In genomic region chr5:176938472-176938871, GRCh38 we compare ENCODE assay signal across 36 cellular contexts. TPM values are rescaled to one million over a fixed set of nuclear protein-coding genes. Genes with fewer than 3 reads are reported as not detected.
"Had no signal": no experiment of that assay in that cellular context is flagged by ENCODE, and none has a peak within 500 bp of the region (broad histone marks: within the 10 kb centered on the region; RNA-seq: fewer than 3 reads in every experiment).

No MANE protein-coding gene starts in this region.

- ATAC-seq: activated CD4-positive, alpha-beta T cell treated with anti-CD3 and anti-CD28 coated beads for 36 hours; activated CD4-positive, CD25-positive, alpha-beta regulatory T cell treated with anti-CD3 and anti-CD28 coated beads, Interleukin-2, amount 50 U/mL, for 24 hours; activated CD8-positive, alpha-beta T cell treated with anti-CD3 and anti-CD28 coated beads, Interleukin-2, amount 10 ng/mL, durations not matched to agents 7 days and 5 days; activated T-cell treated with anti-CD3 and anti-CD28 coated beads, Interleukin-2, amount 50 U/mL, for 72 hours; Panc1 had no signal

- H3K4me1 Mint-ChIP-seq: activated CD4-positive, alpha-beta T cell treated with anti-CD3 and anti-CD28 coated beads, Interleukin-2, amount 10 ng/mL, durations not matched to agents 7 days and 5 days had no signal

- H3K4me1 ChIP-seq: ascending aorta, SJCRH30 had no signal

- H3K4me3 ChIP-seq: ascending aorta, MG63, SJCRH30, SK-N-MC had no signal

- H3K27ac Mint-ChIP-seq: activated CD4-positive, alpha-beta T cell treated with anti-CD3 and anti-CD28 coated beads for 36 hours; activated CD4-positive, alpha-beta T cell treated with anti-CD3 and anti-CD28 coated beads, Interleukin-2, amount 10 ng/mL, durations not matched to agents 7 days and 5 days; activated CD8-positive, alpha-beta T cell treated with anti-CD3 and anti-CD28 coated beads, Interleukin-2, amount 10 ng/mL, durations not matched to agents 7 days and 5 days; activated naive CD4-positive, alpha-beta T cell treated with anti-CD3 and anti-CD28 coated beads, Interleukin-2, amount 50 U/mL, for 24 hours; activated naive CD8-positive, alpha-beta T cell treated with anti-CD3 and anti-CD28 coated beads, Interleukin-2, amount 10 ng/mL, durations not matched to agents 7 days and 5 days; activated T-cell treated with anti-CD3 and anti-CD28 coated beads, Interleukin-2, amount 50 U/mL, for 72 hours; activated T-helper 2 cell treated with anti-CD3 and anti-CD28 coated beads, Interferon-gamma antibody, Interleukin-2, Interleukin-4, amounts not matched to agents 10 μg/mL and 5 μg/mL and 100 μg/mL, durations not matched to agents 14 hours and 24 hours and 36 hours; T-helper 2 cell treated with Interferon-gamma antibody and Interleukin-4, amounts not matched to agents 5 μg/mL and 100 μg/mL, for 36 hours had no signal

- H3K27me3 Mint-ChIP-seq: activated CD4-positive, alpha-beta T cell treated with anti-CD3 and anti-CD28 coated beads for 36 hours; activated CD4-positive, alpha-beta T cell treated with anti-CD3 and anti-CD28 coated beads, Interleukin-2, amount 10 ng/mL, durations not matched to agents 7 days and 5 days; activated naive CD4-positive, alpha-beta T cell treated with anti-CD3 and anti-CD28 coated beads, Interleukin-2, amount 50 U/mL, for 24 hours; activated naive CD8-positive, alpha-beta T cell treated with anti-CD3 and anti-CD28 coated beads, Interleukin-2, amount 10 ng/mL, durations not matched to agents 7 days and 5 days had no signal

- DNase-seq: activated CD4-positive, alpha-beta T cell treated with anti-CD3 and anti-CD28 coated beads for 36 hours; activated CD4-positive, alpha-beta T cell treated with anti-CD3 and anti-CD28 coated beads, Interleukin-2, amount 10 ng/mL, durations not matched to agents 7 days and 5 days; activated CD4-positive, alpha-beta T cell treated with anti-CD3 and anti-CD28 coated beads, Interleukin-2, amount 50 U/mL, for 48 hours; activated CD8-positive, alpha-beta T cell treated with anti-CD3 and anti-CD28 coated beads, Interleukin-2, amount 10 ng/mL, durations not matched to agents 7 days and 5 days; activated gamma-delta T cell; activated naive CD4-positive, alpha-beta T cell treated with Interleukin-2 at 50 U/mL for 16 hours; activated naive CD8-positive, alpha-beta T cell treated with anti-CD3 and anti-CD28 coated beads, Interleukin-2, amount 10 ng/mL, durations not matched to agents 7 days and 5 days; activated T-cell treated with anti-CD3 and anti-CD28 coated beads for 4 hours; activated T-cell treated with anti-CD3 and anti-CD28 coated beads, Interleukin-2, amount 50 U/mL, for 72 hours; amygdala; caudate nucleus; cerebellar nuclear complex; Kasumi-1; KG1; MG63; NCI-H1048; NCI-H1105 treated with DMSO at 0.1 percent for 48 hours; NCI-H1436; NCI-H1694; NCI-H1930; NCI-H2081 treated with DMSO at 0.1 percent for 48 hours; NCI-H226; NCI-H446 treated with DMSO at 0.1 percent for 48 hours; NCI-H524; NCI-H69; NCI-H82; SHP77; SJCRH30 had no signal

- H3K27ac ChIP-seq: ascending aorta, SJCRH30, SK-N-MC had no signal

- H3K9me3 Mint-ChIP-seq: activated CD4-positive, alpha-beta T cell treated with anti-CD3 and anti-CD28 coated beads, Interleukin-2, amount 10 ng/mL, durations not matched to agents 7 days and 5 days; activated naive CD4-positive, alpha-beta T cell treated with anti-CD3 and anti-CD28 coated beads, Interleukin-2, amount 50 U/mL, for 24 hours; activated naive CD8-positive, alpha-beta T cell treated with anti-CD3 and anti-CD28 coated beads, Interleukin-2, amount 10 ng/mL, durations not matched to agents 7 days and 5 days; activated T-cell treated with anti-CD3 and anti-CD28 coated beads, Interleukin-2, amount 50 U/mL, for 72 hours; activated T-helper 2 cell treated with anti-CD3 and anti-CD28 coated beads, Interferon-gamma antibody, Interleukin-2, Interleukin-4, amounts not matched to agents 10 μg/mL and 5 μg/mL and 100 μg/mL, durations not matched to agents 14 hours and 24 hours and 36 hours; T-helper 2 cell treated with Interferon-gamma antibody and Interleukin-4, amounts not matched to agents 5 μg/mL and 100 μg/mL, for 36 hours had no signal

- H3K4me3 Mint-ChIP-seq: activated CD4-positive, alpha-beta T cell treated with anti-CD3 and anti-CD28 coated beads for 36 hours; activated CD4-positive, alpha-beta T cell treated with anti-CD3 and anti-CD28 coated beads, Interleukin-2, amount 10 ng/mL, durations not matched to agents 7 days and 5 days; activated CD8-positive, alpha-beta T cell treated with anti-CD3 and anti-CD28 coated beads, Interleukin-2, amount 10 ng/mL, durations not matched to agents 7 days and 5 days; activated naive CD4-positive, alpha-beta T cell treated with anti-CD3 and anti-CD28 coated beads, Interleukin-2, amount 50 U/mL, for 24 hours; activated naive CD8-positive, alpha-beta T cell treated with anti-CD3 and anti-CD28 coated beads, Interleukin-2, amount 10 ng/mL, durations not matched to agents 7 days and 5 days; activated T-cell treated with anti-CD3 and anti-CD28 coated beads, Interleukin-2, amount 50 U/mL, for 72 hours; T-helper 2 cell treated with Interferon-gamma antibody and Interleukin-4, amounts not matched to agents 5 μg/mL and 100 μg/mL, for 36 hours had no signal

- H3K27me3 ChIP-seq: ascending aorta, MG63, SJCRH30 had no signal

- H3K9me3 ChIP-seq: ascending aorta, MG63, SJCRH30 had no signal

RNA-seq across cellular contexts. Expression of gene HK3, which starts 39.3 kb away (rescaled TPM):
- total RNA-seq: activated CD4-positive, alpha-beta T cell treated with anti-CD3 and anti-CD28 coated beads for 36 hours; activated CD8-positive, alpha-beta T cell treated with anti-CD3 and anti-CD28 coated beads, Interleukin-2, amount 10 ng/mL, durations not matched to agents 7 days and 5 days; RPMI7951; SJCRH30 had no signal
